ENCODE assay signal across 1 cellular context in the genomic region with DNA sequence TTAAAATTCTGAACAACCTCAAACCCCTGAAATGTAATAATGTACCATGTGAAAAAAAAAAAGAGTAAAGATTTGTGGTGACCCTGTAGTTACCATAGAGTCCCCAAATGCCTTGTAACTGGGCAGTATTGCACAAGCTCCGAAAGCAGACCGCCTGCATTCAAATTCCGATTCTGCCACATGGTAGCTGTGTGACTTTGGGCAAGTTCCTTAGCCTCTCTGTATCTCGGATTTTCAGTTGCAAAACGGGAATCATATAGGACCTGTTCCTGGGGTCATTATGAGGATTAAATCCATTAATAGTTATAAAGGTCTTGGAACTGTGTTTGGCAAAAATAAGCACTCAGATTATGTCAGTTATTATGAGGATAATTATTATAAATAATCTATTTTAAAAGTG.
TF ChIP-seq lines count a peak whose summit lies in the region.

No MANE protein-coding gene starts in this region.

TF ChIP-seq in IMR-90, 13 proteins besides CTCF, POLR2A, EP300 and RAD21:
- TF ChIP-seq MAFK (IDR thresholded peaks at IDR 0.05; ENCODE audit: low read depth, low read length) (no peak), CHD1 (IDR thresholded peaks at IDR 0.05; ENCODE audit: low read depth, low read length) (no peak), BHLHE40 (IDR thresholded peaks at IDR 0.05; ENCODE audit: low read depth, low read length) (no peak), MXI1 (IDR thresholded peaks at IDR 0.05; ENCODE audit: borderline replicate concordance, low read depth, low read length) (no peak), SMC3 (IDR thresholded peaks at IDR 0.05; ENCODE audit: low read depth, low read length) (no peak), RCOR1 (IDR thresholded peaks at IDR 0.05; ENCODE audit: insufficient replicate concordance, low read length) (no peak), RFX5 (IDR thresholded peaks at IDR 0.05; ENCODE audit: low read depth, low read length) (no peak), CEBPB (IDR thresholded peaks at IDR 0.05; ENCODE audit: low read depth, low read length) (no peak), NFE2L2 (IDR thresholded peaks at IDR 0.05; ENCODE audit: low read depth, low read length) (no peak), MAZ (IDR thresholded peaks at IDR 0.05; ENCODE audit: borderline replicate concordance, low read depth, low read length) (no peak), FOS (IDR thresholded peaks at IDR 0.05; ENCODE audit: low read depth, low read length) (no peak)
- TF ChIP-seq, protein P1, sequence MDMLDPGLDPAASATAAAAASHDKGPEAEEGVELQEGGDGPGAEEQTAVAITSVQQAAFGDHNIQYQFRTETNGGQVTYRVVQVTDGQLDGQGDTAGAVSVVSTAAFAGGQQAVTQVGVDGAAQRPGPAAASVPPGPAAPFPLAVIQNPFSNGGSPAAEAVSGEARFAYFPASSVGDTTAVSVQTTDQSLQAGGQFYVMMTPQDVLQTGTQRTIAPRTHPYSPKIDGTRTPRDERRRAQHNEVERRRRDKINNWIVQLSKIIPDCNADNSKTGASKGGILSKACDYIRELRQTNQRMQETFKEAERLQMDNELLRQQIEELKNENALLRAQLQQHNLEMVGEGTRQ (IDR thresholded peaks at IDR 0.05; ENCODE audit: low read depth, low read length): no peak
- TF ChIP-seq, protein P2, sequence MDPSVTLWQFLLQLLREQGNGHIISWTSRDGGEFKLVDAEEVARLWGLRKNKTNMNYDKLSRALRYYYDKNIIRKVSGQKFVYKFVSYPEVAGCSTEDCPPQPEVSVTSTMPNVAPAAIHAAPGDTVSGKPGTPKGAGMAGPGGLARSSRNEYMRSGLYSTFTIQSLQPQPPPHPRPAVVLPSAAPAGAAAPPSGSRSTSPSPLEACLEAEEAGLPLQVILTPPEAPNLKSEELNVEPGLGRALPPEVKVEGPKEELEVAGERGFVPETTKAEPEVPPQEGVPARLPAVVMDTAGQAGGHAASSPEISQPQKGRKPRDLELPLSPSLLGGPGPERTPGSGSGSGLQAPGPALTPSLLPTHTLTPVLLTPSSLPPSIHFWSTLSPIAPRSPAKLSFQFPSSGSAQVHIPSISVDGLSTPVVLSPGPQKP (IDR thresholded peaks at IDR 0.05; ENCODE audit: borderline replicate concordance, low read depth, low read length): no peak
TF ChIP-seq in IMR-90: peak in this region for 0.
